In the genomic region with DNA sequence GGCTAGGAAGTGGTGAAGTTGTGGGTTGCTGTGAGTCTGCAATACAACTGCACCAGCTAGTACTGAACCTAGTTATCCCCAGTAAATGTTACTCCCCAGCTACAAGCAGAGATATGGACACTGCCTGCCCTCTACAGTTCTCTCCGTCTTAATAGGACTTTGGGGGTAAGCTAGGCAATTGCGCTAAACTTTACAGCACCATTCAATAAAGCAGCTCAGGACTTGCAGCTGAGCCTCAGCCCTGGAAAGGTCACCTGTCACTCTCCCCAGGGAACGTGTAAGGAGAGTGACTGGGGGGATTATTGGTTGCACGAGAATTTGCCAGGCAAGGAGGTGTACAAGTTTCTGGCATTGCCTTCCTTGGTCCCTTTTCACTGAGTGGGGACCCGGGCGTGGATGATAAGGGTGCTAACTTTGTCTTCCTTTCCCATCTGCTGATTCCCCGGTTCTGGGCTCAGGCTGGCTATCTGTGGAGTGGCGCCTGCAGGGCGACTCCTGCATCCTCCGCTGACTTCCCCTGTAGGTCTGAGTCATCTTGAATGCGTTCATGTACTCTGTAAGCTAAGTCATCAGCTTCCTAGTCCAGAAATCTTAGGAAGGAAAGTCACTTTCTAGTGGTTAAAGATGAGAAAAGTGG, we compare ENCODE assay signal across 9 cellular contexts.
DNase-seq lines count a peak whose midpoint lies in the region; ATAC-seq and TF ChIP-seq lines count a peak whose summit lies in the region.
"Had no signal": no experiment of that assay in that cellular context is flagged by ENCODE, and none has a peak within 500 bp of the region (broad histone marks: within the 10 kb centered on the region; RNA-seq: fewer than 3 reads in every experiment).

No MANE protein-coding gene starts in this region.

- H3K4me3 ChIP-seq in astrocyte of the cerebellum (ENCODE audit: low read depth, low read length) = no peak overlapping the region
- no peak overlapping the region for H3K4me3 ChIP-seq in left lung
- H3K4me3 ChIP-seq: thoracic aorta had no signal

- in situ Hi-C loops in astrocyte of the cerebellum (cut with HindIII; ENCODE audit: low sequenced_read_pairs) (no loop called here), GM13976 (cut with MboI; ENCODE audit: low sequenced_read_pairs, unreplicated experiment) (no loop called here)

- H3K4me1 ChIP-seq in left lung = peaks cover 0 to 37% of the 10 kb centered on the region in 2 donors

- H3K36me3 ChIP-seq in left lung = no peaks in the 10 kb centered on the region
- H3K36me3 ChIP-seq: thoracic aorta had no signal

- peak overlapping the region in 1 of 2 donors; percentile 90 for H3K27ac ChIP-seq in left lung
- H3K27ac ChIP-seq: thoracic aorta had no signal

- H3K27me3 ChIP-seq in left lung = peaks cover 0 to 20% of the 10 kb centered on the region in 2 donors

- no peaks in the 10 kb centered on the region for H3K9me3 ChIP-seq in left lung
- H3K9me3 ChIP-seq: thoracic aorta had no signal

- ATAC-seq in left lung = peak; percentile 54
- no peak for ATAC-seq in GM19351 (IDR thresholded peaks at IDR 0.05; ENCODE audit: unreplicated experiment)
- ATAC-seq in HG02798 (IDR thresholded peaks at IDR 0.05; ENCODE audit: poor library complexity, unreplicated experiment) = no peak

- DNase-seq in COLO829 (ENCODE audit: low spot score) (peak; percentile 85), LHCN-M2 (ENCODE audit: low read depth) (peak; percentile 10), astrocyte of the cerebellum (ENCODE audit: low read depth) (no peak), left lung (no peak), GM13976 (ENCODE audit: low spot score) (no peak)
- no peak for DNase-seq in activated naive CD4-positive, alpha-beta T cell treated with Interleukin-2 at 50 U/mL for 16 hours

- TF ChIP-seq CTCF in astrocyte of the cerebellum (IDR thresholded peaks at IDR 0.05; ENCODE audit: low read depth, low read length, missing control alignments) = peak; percentile 10
- no peak for TF ChIP-seq CTCF in left lung (IDR thresholded peaks at IDR 0.05)
- TF ChIP-seq CTCF in GM13976 (IDR thresholded peaks at IDR 0.05; ENCODE audit: borderline replicate concordance, control extremely low read depth, extremely low read depth, insufficient read depth, missing control alignments) = no peak

- intact Hi-C loops in left lung (cut with DNase I) = loop anchor here in 1 of 2 donors (10.0 kb wide), 1 partner anchor 283 kb away; no protein-coding TSS in a partner anchor

Comparison
In these comparisons a context has a peak if more than half of its experiments do, and no peak if none do; other contexts are left out.
1. DNase-seq: peak in COLO829 (single experiment) and LHCN-M2 (single experiment); none in astrocyte of the cerebellum (single experiment), left lung (0 of 2), activated naive CD4-positive, alpha-beta T cell treated with Interleukin-2 at 50 U/mL for 16 hours (single experiment) and GM13976 (single experiment).